8 cellular contexts compared by ENCODE assay signal in genomic region chr10:50624154-50624865, GRCh38. TPM values are rescaled to one million over a fixed set of nuclear protein-coding genes. Genes with fewer than 3 reads are reported as not detected.
A peak's percentile ranks its signal among the peaks of the same experiment; 100 is the strongest.
DNase-seq lines count a peak whose midpoint lies in the region; ATAC-seq and TF ChIP-seq lines count a peak whose summit lies in the region.

No MANE protein-coding gene starts in this region.

- peak overlapping the region; percentile 93 for H3K4ac ChIP-seq in neuronal stem cell (ENCODE audit: low read length)

- H3K36me3 ChIP-seq in H7 (replicated peaks; ENCODE audit: control insufficient read depth, insufficient read depth, low read length) (no peaks in the 10 kb centered on the region), neuronal stem cell (replicated peaks in 1 of 2; ENCODE audit: control insufficient read depth in 2 of 2, insufficient read depth in 2 of 2, low read length in 2 of 2) (no peaks in the 10 kb centered on the region)

- no peaks in the 10 kb centered on the region for H3K9me3 ChIP-seq in neuronal stem cell (replicated peaks in 1 of 2; ENCODE audit: control insufficient read depth in 2 of 2, insufficient read depth in 1 of 2, low read depth in 1 of 2, low read length in 2 of 2)

- peak; percentile 70 for ATAC-seq in foreskin keratinocyte

- peak overlapping the region; percentile 97 for H3K14ac ChIP-seq in neuronal stem cell (ENCODE audit: low read length)

- peaks cover 19% of the 10 kb centered on the region for H3K4me1 ChIP-seq in foreskin keratinocyte
- H3K4me1 ChIP-seq in neuronal stem cell (ENCODE audit: control insufficient read depth in 2 of 2, insufficient read depth in 1 of 2, low read depth in 1 of 2, low read length in 2 of 2) = peaks cover 2 to 6% of the 10 kb centered on the region in 2 donors

- peak; percentile 96 for DNase-seq in ELF-1 (ENCODE audit: low read depth, low spot score)
- DNase-seq in H7 = peak; percentile 96
- DNase-seq in LoVo (ENCODE audit: low spot score) = peak; percentile 95
- peak; percentile 17 for DNase-seq in SIG-M5 (lab: John Stamatoyannopoulos, UW)
- peak; percentile 95 for DNase-seq in activated gamma-delta T cell treated with anti-CD3 and anti-CD28 coated beads, Interleukin-2, amount 50 U/mL, for 16 hours (ENCODE audit: low read depth)
- peak; percentile 91 to 94 for DNase-seq in foreskin keratinocyte
- DNase-seq in neuronal stem cell (ENCODE audit: low spot score) = peak; percentile 97
- peak; percentile 90 for DNase-seq in stromal cell of bone marrow (ENCODE audit: low read depth)

- H2AFZ ChIP-seq in neuronal stem cell (ENCODE audit: low read length) = peak overlapping the region; percentile 100

- no peak overlapping the region for H2AK5ac ChIP-seq in neuronal stem cell (ENCODE audit: low read depth, low read length)

- H4K91ac ChIP-seq in neuronal stem cell (ENCODE audit: low read depth, low read length, poor library complexity) = no peak overlapping the region

- no CpG with 5 or more reads among the region's 58 CpGs for WGBS in neuronal stem cell (ENCODE audit: extremely low coverage in 2 of 2, insufficient read length in 2 of 2, insufficient replicate concordance in 1 of 2), 2 donors

- peak; percentile 22 for TF ChIP-seq CTCF in foreskin keratinocyte (conservative IDR thresholded peaks at IDR 0.05)

- H3K4me3 ChIP-seq in H7 (ENCODE audit: insufficient read depth, low read depth, low read length) (peak overlapping the region; percentile 84), neuronal stem cell (ENCODE audit: low read length in 2 of 2) (peak overlapping the region; percentile 92 to 97)

- H4K8ac ChIP-seq in neuronal stem cell (ENCODE audit: low read depth, low read length) = no peak overlapping the region

- H3K79me1 ChIP-seq in neuronal stem cell (ENCODE audit: low read depth, low read length) = no peaks in the 10 kb centered on the region

- H3K23ac ChIP-seq in neuronal stem cell (ENCODE audit: low read depth, low read length, poor library complexity) = peak overlapping the region; percentile 99

- peak overlapping the region; percentile 96 for H3K27ac ChIP-seq in foreskin keratinocyte
- peak overlapping the region; percentile 99 for H3K27ac ChIP-seq in neuronal stem cell (replicated peaks; ENCODE audit: low read length)

- peak overlapping the region; percentile 98 for H2BK120ac ChIP-seq in neuronal stem cell (ENCODE audit: low read depth, low read length)

- H2BK5ac ChIP-seq in neuronal stem cell (ENCODE audit: low read length) = peak overlapping the region; percentile 92

- H3K27me3 ChIP-seq in H7 (ENCODE audit: control insufficient read depth, insufficient read depth, low read length) (peaks cover 7% of the 10 kb centered on the region), foreskin keratinocyte (no peaks in the 10 kb centered on the region), neuronal stem cell (ENCODE audit: control insufficient read depth in 3 of 3, insufficient read depth in 3 of 3, low read depth in 1 of 3, low read length in 3 of 3) (peaks cover 0 to 3% (median 0%) of the 10 kb centered on the region in 3 experiments)

- H2BK15ac ChIP-seq in neuronal stem cell (ENCODE audit: low read length) = peak overlapping the region; percentile 81

- peak overlapping the region; percentile 88 for H2BK12ac ChIP-seq in neuronal stem cell (ENCODE audit: low read length)

- H3K18ac ChIP-seq in neuronal stem cell (ENCODE audit: low read length) = peak overlapping the region; percentile 100

- peak overlapping the region; percentile 93 for H3K4me2 ChIP-seq in neuronal stem cell (ENCODE audit: insufficient read depth, low read length, poor library complexity, severe bottlenecking)

- peak overlapping the region; percentile 96 for H3K9ac ChIP-seq in neuronal stem cell (ENCODE audit: low read depth, low read length, poor library complexity)

RNA-seq across cellular contexts. Expression of gene SGMS1, which starts 0.6 kb away (rescaled TPM):
- total RNA-seq in H7 (2014; rRNA removed; shearing (Covaris generic)) = 19.4 and 20.1 TPM in 2 replicates
- 25.3 and 27.3 TPM in 2 replicates for total RNA-seq in foreskin keratinocyte
- 6.7 and 8.3 TPM in 2 replicates for polyA plus RNA-seq in foreskin keratinocyte
- polyA plus RNA-seq in neuronal stem cell (2013, experiment 1 of 2) = 3.8 TPM
- 3.9 TPM for polyA plus RNA-seq in neuronal stem cell (2013, experiment 2 of 2)

Comparison
In these comparisons a context has a peak if more than half of its experiments do, and no peak if none do; other contexts are left out.
1. Peak in every context shown above with its lines: DNase-seq, ATAC-seq, H3K4me3 ChIP-seq and H3K27ac ChIP-seq.
2. DNase-seq: peak in every context shown above with its lines; median percentile 97 in neuronal stem cell; 96 in ELF-1; 96 in H7; 95 in LoVo; 95 in activated gamma-delta T cell treated with anti-CD3 and anti-CD28 coated beads, Interleukin-2, amount 50 U/mL, for 16 hours; 92 in foreskin keratinocyte; 90 in stromal cell of bone marrow; 17 in SIG-M5.